In the genomic region with DNA sequence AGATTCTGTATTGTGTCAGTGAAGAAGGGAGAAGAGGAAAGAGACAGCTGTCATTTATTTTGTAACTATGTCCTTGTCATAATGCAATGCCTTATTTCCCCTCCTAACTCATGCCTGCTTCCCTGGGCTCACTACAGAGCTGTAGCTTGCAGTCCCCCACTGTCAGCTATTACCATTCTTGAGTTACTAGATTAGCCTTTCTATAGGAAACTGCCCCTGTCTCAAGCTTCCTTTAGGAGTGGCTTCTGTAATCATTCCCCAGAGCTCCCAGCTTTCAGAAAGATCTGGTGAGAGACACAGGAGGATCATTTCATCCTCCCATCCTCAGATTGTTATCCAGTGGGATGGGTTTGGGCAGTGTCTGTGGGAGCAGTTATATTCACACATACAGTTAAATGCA, we compare ENCODE assay signal across 27 cellular contexts. TPM values are rescaled to one million over a fixed set of nuclear protein-coding genes. Genes with fewer than 3 reads are reported as not detected.
"Had no signal": no experiment of that assay in that cellular context is flagged by ENCODE, and none has a peak within 500 bp of the region (broad histone marks: within the 10 kb centered on the region; RNA-seq: fewer than 3 reads in every experiment).

No MANE protein-coding gene starts in this region.

- H3K27ac Mint-ChIP-seq: activated CD4-positive, alpha-beta T cell treated with anti-CD3 and anti-CD28 coated beads, Interleukin-2, amount 10 ng/mL, durations not matched to agents 7 days and 5 days; activated CD8-positive, alpha-beta T cell treated with anti-CD3 and anti-CD28 coated beads for 36 hours; dendritic cell treated with granulocyte-macrophage colony-stimulating factor and Interleukin-4, amounts not matched to agents 40 ng/mL and 50 ng/mL, for 4 days; natural killer cell treated with Interleukin-12 subunit alpha and Interleukin-12 subunit beta and Interleukin-15 and Interleukin-18, amount 100 ng/mL, for 72 hours; T-helper 1 cell treated with Interleukin-12 subunit alpha and Interleukin-12 subunit beta and Interleukin-4 antibody, amounts not matched to agents 30 μg/mL and 1 μg/mL, for 36 hours had no signal

- H3K27me3 Mint-ChIP-seq: activated CD4-positive, alpha-beta T cell treated with anti-CD3 and anti-CD28 coated beads, Interleukin-2, amount 10 ng/mL, durations not matched to agents 7 days and 5 days; activated CD8-positive, alpha-beta T cell treated with anti-CD3 and anti-CD28 coated beads for 36 hours; dendritic cell treated with granulocyte-macrophage colony-stimulating factor and Interleukin-4, amounts not matched to agents 40 ng/mL and 50 ng/mL, for 4 days; natural killer cell treated with Interleukin-12 subunit alpha and Interleukin-12 subunit beta and Interleukin-15 and Interleukin-18, amount 100 ng/mL, for 72 hours had no signal

- H3K4me3 Mint-ChIP-seq: activated CD4-positive, alpha-beta T cell treated with anti-CD3 and anti-CD28 coated beads, Interleukin-2, amount 10 ng/mL, durations not matched to agents 7 days and 5 days; activated CD8-positive, alpha-beta T cell treated with anti-CD3 and anti-CD28 coated beads for 36 hours; dendritic cell treated with granulocyte-macrophage colony-stimulating factor and Interleukin-4, amounts not matched to agents 40 ng/mL and 50 ng/mL, for 4 days; natural killer cell treated with Interleukin-12 subunit alpha and Interleukin-12 subunit beta and Interleukin-15 and Interleukin-18, amount 100 ng/mL, for 72 hours; T-helper 1 cell treated with Interleukin-12 subunit alpha and Interleukin-12 subunit beta and Interleukin-4 antibody, amounts not matched to agents 30 μg/mL and 1 μg/mL, for 36 hours had no signal

- H3K9me3 ChIP-seq: esophagus muscularis mucosa, heart left ventricle, left lung, lower lobe of right lung, mucosa of descending colon, right lobe of liver, tibial nerve had no signal

- H3K27me3 ChIP-seq: brain microvascular endothelial cell, esophagus muscularis mucosa, foreskin keratinocyte, heart left ventricle, left lung, right lobe of liver, tibial nerve had no signal

- H3K36me3 ChIP-seq: brain microvascular endothelial cell, esophagus muscularis mucosa, left lung, lower lobe of right lung, right lobe of liver, tibial nerve had no signal

- H3K4me1 ChIP-seq: left lung, lower lobe of right lung, right lobe of liver, tibial nerve had no signal

- H3K9me3 Mint-ChIP-seq: activated CD8-positive, alpha-beta T cell treated with anti-CD3 and anti-CD28 coated beads for 36 hours; dendritic cell treated with granulocyte-macrophage colony-stimulating factor and Interleukin-4, amounts not matched to agents 40 ng/mL and 50 ng/mL, for 4 days; natural killer cell treated with Interleukin-12 subunit alpha and Interleukin-12 subunit beta and Interleukin-15 and Interleukin-18, amount 100 ng/mL, for 72 hours; T-helper 1 cell treated with Interleukin-12 subunit alpha and Interleukin-12 subunit beta and Interleukin-4 antibody, amounts not matched to agents 30 μg/mL and 1 μg/mL, for 36 hours had no signal

- ATAC-seq: activated CD8-positive, alpha-beta T cell treated with anti-CD3 and anti-CD28 coated beads for 36 hours; foreskin keratinocyte; heart left ventricle; left lung; lower lobe of right lung; mucosa of descending colon; natural killer cell treated with Interleukin-12 subunit alpha and Interleukin-12 subunit beta and Interleukin-15 and Interleukin-18, amount 100 ng/mL, for 72 hours; right lobe of liver had no signal

- DNase-seq: activated CD4-positive, alpha-beta T cell treated with anti-CD3 and anti-CD28 coated beads, Interleukin-2, amount 10 ng/mL, durations not matched to agents 7 days and 5 days; activated CD4-positive, CD25-positive, alpha-beta regulatory T cell treated with anti-CD3 and anti-CD28 coated beads, Interleukin-2, amount 50 U/mL, for 72 hours; activated CD8-positive, alpha-beta T cell treated with anti-CD3 and anti-CD28 coated beads for 36 hours; activated gamma-delta T cell treated with Interleukin-2 at 50 U/mL for 16 hours; activated naive CD4-positive, alpha-beta T cell treated with anti-CD3 and anti-CD28 coated beads, Interleukin-2, amount 50 U/mL, for 16 hours; amniotic stem cell; brain microvascular endothelial cell; foreskin keratinocyte; heart left ventricle; left lung; lower lobe of right lung; mucosa of descending colon; posterior cingulate gyrus; right lobe of liver; stimulated activated CD4-positive, alpha-beta T cell treated with anti-CD3 and anti-CD28 coated beads, Interleukin-2, amount 100 ng/mL, for 48 hours; stimulated activated naive CD4-positive, alpha-beta T cell treated with Interleukin-2 at 50 U/mL for 16 hours; T-helper 9 cell had no signal

- H3K4me3 ChIP-seq: esophagus muscularis mucosa, heart left ventricle, left lung, lower lobe of right lung, mucosa of descending colon, right lobe of liver, tibial nerve had no signal

- H3K27ac ChIP-seq: brain microvascular endothelial cell, esophagus muscularis mucosa, foreskin keratinocyte, heart left ventricle, left lung, right lobe of liver, tibial nerve, VCaP had no signal

- H3K36me3 Mint-ChIP-seq: natural killer cell treated with Interleukin-12 subunit alpha and Interleukin-12 subunit beta and Interleukin-15 and Interleukin-18, amount 100 ng/mL, for 72 hours had no signal

RNA-seq across cellular contexts. Expression of gene SMKR1, which starts 32.4 kb away (rescaled TPM):
- total RNA-seq: astrocyte, cardiac septum, mesenteric fat pad, mucosa of descending colon, right lobe of liver, skeletal muscle tissue had no signal
